ENCODE assay signal across 1 cellular context in the genomic region with DNA sequence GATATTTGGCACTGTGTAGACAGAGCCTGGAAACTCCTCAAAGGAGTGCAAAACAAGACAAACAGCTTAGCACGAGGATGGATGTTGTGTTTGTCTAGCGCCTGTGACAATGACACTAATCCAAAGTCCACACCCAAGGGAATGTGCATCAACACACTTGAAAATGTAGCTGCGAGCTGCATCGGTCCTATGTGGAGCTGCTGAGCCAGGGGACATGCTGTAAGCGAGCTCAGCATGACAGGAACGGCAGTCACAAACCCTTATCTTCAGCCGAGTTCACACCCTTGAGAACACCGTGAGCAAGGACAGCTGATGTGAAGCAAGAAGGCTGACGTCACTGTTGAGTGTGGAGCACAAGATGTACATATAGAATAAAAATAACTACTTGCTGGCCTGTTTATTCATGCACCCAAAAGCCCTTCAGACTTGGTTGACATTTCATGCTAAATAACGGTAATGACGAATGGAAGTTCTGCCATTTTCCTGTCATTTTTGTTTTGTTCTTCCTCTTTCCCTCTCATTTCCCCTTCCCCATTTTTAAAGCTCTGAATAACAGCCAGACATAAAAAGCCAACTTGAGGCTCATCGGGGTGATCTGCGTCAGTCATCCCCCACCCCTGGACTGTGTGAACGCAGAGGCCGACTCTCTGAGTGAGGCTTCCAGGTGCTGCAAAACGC.
TF ChIP-seq lines count a peak whose summit lies in the region.

No MANE protein-coding gene starts in this region.

TF ChIP-seq in K562, 482 proteins besides CTCF, POLR2A, EP300 and RAD21 (continued from another document and continues in another):
- TF ChIP-seq, protein P1, sequence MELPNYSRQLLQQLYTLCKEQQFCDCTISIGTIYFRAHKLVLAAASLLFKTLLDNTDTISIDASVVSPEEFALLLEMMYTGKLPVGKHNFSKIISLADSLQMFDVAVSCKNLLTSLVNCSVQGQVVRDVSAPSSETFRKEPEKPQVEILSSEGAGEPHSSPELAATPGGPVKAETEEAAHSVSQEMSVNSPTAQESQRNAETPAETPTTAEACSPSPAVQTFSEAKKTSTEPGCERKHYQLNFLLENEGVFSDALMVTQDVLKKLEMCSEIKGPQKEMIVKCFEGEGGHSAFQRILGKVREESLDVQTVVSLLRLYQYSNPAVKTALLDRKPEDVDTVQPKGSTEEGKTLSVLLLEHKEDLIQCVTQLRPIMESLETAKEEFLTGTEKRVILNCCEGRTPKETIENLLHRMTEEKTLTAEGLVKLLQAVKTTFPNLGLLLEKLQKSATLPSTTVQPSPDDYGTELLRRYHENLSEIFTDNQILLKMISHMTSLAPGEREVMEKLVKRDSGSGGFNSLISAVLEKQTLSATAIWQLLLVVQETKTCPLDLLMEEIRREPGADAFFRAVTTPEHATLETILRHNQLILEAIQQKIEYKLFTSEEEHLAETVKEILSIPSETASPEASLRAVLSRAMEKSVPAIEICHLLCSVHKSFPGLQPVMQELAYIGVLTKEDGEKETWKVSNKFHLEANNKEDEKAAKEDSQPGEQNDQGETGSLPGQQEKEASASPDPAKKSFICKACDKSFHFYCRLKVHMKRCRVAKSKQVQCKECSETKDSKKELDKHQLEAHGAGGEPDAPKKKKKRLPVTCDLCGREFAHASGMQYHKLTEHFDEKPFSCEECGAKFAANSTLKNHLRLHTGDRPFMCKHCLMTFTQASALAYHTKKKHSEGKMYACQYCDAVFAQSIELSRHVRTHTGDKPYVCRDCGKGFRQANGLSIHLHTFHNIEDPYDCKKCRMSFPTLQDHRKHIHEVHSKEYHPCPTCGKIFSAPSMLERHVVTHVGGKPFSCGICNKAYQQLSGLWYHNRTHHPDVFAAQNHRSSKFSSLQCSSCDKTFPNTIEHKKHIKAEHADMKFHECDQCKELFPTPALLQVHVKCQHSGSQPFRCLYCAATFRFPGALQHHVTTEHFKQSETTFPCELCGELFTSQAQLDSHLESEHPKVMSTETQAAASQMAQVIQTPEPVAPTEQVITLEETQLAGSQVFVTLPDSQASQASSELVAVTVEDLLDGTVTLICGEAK (IDR thresholded peaks at IDR 0.05): no peak
- TF ChIP-seq, protein P1 (CRISPR knock-in tag; IDR thresholded peaks at IDR 0.05): no peak
- TF ChIP-seq ZNF12 (CRISPR knock-in tag; IDR thresholded peaks at IDR 0.05) (no peak), CBFA2T2 (conservative IDR thresholded peaks at IDR 0.05) (no peak), ZBTB1 (CRISPR knock-in tag; IDR thresholded peaks at IDR 0.05; ENCODE audit: borderline replicate concordance, low read depth) (no peak), GATAD2B (IDR thresholded peaks at IDR 0.05; ENCODE audit: borderline replicate concordance) (no peak), GTF2A2 (tag; IDR thresholded peaks at IDR 0.05) (no peak), ZNF24 (IDR thresholded peaks at IDR 0.05) (no peak), RFX1 (IDR thresholded peaks at IDR 0.05) (no peak), ZNF583 (CRISPR knock-in tag; IDR thresholded peaks at IDR 0.05) (0 out of 2 replicates have a peak, but pooled peaks have one; percentile 35), ETS2 (tag; IDR thresholded peaks at IDR 0.05; ENCODE audit: borderline replicate concordance, poor library complexity, severe bottlenecking) (no peak), ZNF436 (CRISPR knock-in tag; IDR thresholded peaks at IDR 0.05) (no peak), ZNF212 (CRISPR knock-in tag; IDR thresholded peaks at IDR 0.05) (no peak), SNIP1 (IDR thresholded peaks at IDR 0.05; ENCODE audit: low read depth) (no peak), SMAD4 (CRISPR knock-in tag; conservative IDR thresholded peaks at IDR 0.05) (no peak), LEF1 (IDR thresholded peaks at IDR 0.05) (no peak), GABPA (tag; conservative IDR thresholded peaks at IDR 0.05; ENCODE audit: low read depth) (peak; percentile 6; the same call in 1 of the 2 replicates), ZKSCAN1 (IDR thresholded peaks at IDR 0.05; ENCODE audit: low read depth, low read length) (no peak), HNRNPUL1 (IDR thresholded peaks at IDR 0.05; ENCODE audit: low read length) (no peak), NCOA6 (IDR thresholded peaks at IDR 0.05) (no peak), ZNF282 (CRISPR knock-in tag; IDR thresholded peaks at IDR 0.05) (no peak), RCOR1 (IDR thresholded peaks at IDR 0.05; ENCODE audit: borderline replicate concordance in 1 of 2, low read depth in 2 of 2, low read length in 2 of 2) (peak in 1 of 2 experiments; percentile 37; a peak in 1 of 4 replicates), XRCC5 (IDR thresholded peaks at IDR 0.05; ENCODE audit: low read depth, low read length) (no peak), ZNF584 (CRISPR knock-in tag; IDR thresholded peaks at IDR 0.05; ENCODE audit: low read depth) (peak; percentile 41; the same call in 1 of the 2 replicates), POLR2B (IDR thresholded peaks at IDR 0.05; ENCODE audit: low read depth, partially characterized antibody) (no peak), KDM4B (IDR thresholded peaks at IDR 0.05; ENCODE audit: borderline replicate concordance in 2 of 2, low read depth in 1 of 2) (no peak), ZNF668 (CRISPR knock-in tag; IDR thresholded peaks at IDR 0.05) (no peak), CXXC5 (CRISPR knock-in tag; IDR thresholded peaks at IDR 0.05) (peak; percentile 55), ZNF175 (CRISPR knock-in tag; IDR thresholded peaks at IDR 0.05; ENCODE audit: low read depth) (no peak), RREB1 (CRISPR knock-in tag; IDR thresholded peaks at IDR 0.05) (peak; percentile 25; the same call in 1 of the 2 replicates), CREBBP (IDR thresholded peaks at IDR 0.05; ENCODE audit: low read depth, low read length) (no peak), FOXJ2 (tag; IDR thresholded peaks at IDR 0.05) (no peak), ZNF217 (CRISPR knock-in tag; IDR thresholded peaks at IDR 0.05) (no peak), CREB3L1 (IDR thresholded peaks at IDR 0.05; ENCODE audit: borderline replicate concordance, low read depth) (no peak)
- TF ChIP-seq, protein P2, sequence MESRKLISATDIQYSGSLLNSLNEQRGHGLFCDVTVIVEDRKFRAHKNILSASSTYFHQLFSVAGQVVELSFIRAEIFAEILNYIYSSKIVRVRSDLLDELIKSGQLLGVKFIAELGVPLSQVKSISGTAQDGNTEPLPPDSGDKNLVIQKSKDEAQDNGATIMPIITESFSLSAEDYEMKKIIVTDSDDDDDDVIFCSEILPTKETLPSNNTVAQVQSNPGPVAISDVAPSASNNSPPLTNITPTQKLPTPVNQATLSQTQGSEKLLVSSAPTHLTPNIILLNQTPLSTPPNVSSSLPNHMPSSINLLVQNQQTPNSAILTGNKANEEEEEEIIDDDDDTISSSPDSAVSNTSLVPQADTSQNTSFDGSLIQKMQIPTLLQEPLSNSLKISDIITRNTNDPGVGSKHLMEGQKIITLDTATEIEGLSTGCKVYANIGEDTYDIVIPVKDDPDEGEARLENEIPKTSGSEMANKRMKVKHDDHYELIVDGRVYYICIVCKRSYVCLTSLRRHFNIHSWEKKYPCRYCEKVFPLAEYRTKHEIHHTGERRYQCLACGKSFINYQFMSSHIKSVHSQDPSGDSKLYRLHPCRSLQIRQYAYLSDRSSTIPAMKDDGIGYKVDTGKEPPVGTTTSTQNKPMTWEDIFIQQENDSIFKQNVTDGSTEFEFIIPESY (CRISPR knock-in tag; IDR thresholded peaks at IDR 0.05): no peak
- TF ChIP-seq, protein P3, sequence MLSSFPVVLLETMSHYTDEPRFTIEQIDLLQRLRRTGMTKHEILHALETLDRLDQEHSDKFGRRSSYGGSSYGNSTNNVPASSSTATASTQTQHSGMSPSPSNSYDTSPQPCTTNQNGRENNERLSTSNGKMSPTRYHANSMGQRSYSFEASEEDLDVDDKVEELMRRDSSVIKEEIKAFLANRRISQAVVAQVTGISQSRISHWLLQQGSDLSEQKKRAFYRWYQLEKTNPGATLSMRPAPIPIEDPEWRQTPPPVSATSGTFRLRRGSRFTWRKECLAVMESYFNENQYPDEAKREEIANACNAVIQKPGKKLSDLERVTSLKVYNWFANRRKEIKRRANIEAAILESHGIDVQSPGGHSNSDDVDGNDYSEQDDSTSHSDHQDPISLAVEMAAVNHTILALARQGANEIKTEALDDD (IDR thresholded peaks at IDR 0.05): no peak
